24 cellular contexts compared by ENCODE assay signal in the genomic region with DNA sequence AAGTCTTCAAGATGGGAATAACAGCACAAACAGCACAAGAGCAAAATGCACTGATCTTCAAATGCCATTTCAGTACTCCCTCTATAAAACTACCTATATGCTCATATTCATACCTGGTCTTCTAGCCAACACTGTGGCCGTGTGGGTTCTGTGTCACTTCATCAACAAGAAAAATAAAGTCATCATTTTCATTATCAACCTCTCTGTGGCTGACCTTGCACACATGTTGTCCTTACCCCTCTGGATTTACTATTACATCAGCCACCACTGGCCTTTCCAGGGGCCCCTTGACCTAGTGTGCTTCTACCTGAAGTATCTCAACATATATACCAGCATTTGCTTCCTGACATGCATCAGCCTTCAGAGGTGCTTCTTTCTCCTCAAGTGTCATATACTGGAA. TPM values are rescaled to one million over a fixed set of nuclear protein-coding genes. Genes with fewer than 3 reads are reported as not detected.
"Had no signal": no experiment of that assay in that cellular context is flagged by ENCODE, and none has a peak within 500 bp of the region (broad histone marks: within the 10 kb centered on the region; RNA-seq: fewer than 3 reads in every experiment).

No MANE protein-coding gene starts in this region.

- ATAC-seq: gastroesophageal sphincter, heart right ventricle, sciatic nerve had no signal

- DNase-seq: activated CD4-positive, alpha-beta T cell treated with anti-CD3 and anti-CD28 coated beads for 1 hour; activated CD4-positive, alpha-beta T cell treated with anti-CD3 and anti-CD28 coated beads, Interleukin-2, amount 50 U/mL, for 48 hours; activated CD8-positive, alpha-beta memory T cell treated with anti-CD3 and anti-CD28 coated beads, Interleukin-2, amount 50 U/mL, for 4 hours; activated naive CD4-positive, alpha-beta T cell treated with Interleukin-2 at 50 U/mL for 16 hours; amniotic stem cell; dermis blood vessel endothelial cell; effector memory CD4-positive, alpha-beta T cell; heart right ventricle; kidney glomerular epithelial cell; left ventricle myocardium inferior; mammary epithelial cell; midbrain; nephron progenitor cell; nucleus accumbens; stimulated activated CD4-positive, alpha-beta T cell treated with anti-CD3 and anti-CD28 coated beads, Interleukin-4, amount 100 ng/mL, for 1 hour; T-helper 2 cell; thyroid gland; WERI-Rb-1 had no signal

- H3K4me1 Mint-ChIP-seq: nephron progenitor cell had no signal

- H3K9me3 ChIP-seq: esophagus muscularis mucosa, gastroesophageal sphincter, heart right ventricle, left ventricle myocardium inferior, thyroid gland had no signal

- H3K27ac Mint-ChIP-seq: nephron progenitor cell had no signal

- H3K4me3 Mint-ChIP-seq: nephron progenitor cell had no signal

- FAIRE-seq: endothelial cell of umbilical vein had no signal

RNA-seq across cellular contexts. Expression of a gene that starts 59.6 kb away (rescaled TPM):
- total RNA-seq: cardiac muscle cell, endothelial cell of umbilical vein, mammary epithelial cell, smooth muscle cell had no signal
- polyA plus RNA-seq: cardiac muscle cell, endothelial cell of umbilical vein, mammary epithelial cell, smooth muscle cell had no signal
